ENCODE assay signal across 2 cellular contexts in the genomic region with DNA sequence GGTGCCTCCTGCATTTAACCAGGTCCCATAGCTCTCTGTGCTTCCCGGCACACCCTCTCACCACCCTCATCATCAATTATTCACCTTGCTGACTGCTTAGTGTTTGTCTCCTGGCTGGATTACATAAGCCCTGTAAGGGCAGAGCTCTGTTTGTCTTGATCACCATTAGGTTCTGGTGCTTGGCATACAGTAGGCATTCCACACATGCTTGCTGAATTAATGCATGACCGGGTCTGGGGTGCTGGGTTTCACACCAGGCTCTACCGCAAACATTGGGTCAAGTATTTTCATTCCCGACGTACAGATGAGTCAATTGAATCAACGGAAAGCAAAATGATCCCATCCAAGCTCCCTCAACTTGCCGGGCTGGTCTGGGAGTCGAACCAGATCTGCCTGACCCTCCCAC.
TF ChIP-seq lines count a peak whose summit lies in the region.

No MANE protein-coding gene starts in this region.

TF ChIP-seq in GM23338, 12 proteins besides CTCF, POLR2A, EP300 and RAD21 (continues in another document):
- TF ChIP-seq NANOG (IDR thresholded peaks at IDR 0.05; ENCODE audit: borderline replicate concordance), result no peak
- TF ChIP-seq, protein P1, sequence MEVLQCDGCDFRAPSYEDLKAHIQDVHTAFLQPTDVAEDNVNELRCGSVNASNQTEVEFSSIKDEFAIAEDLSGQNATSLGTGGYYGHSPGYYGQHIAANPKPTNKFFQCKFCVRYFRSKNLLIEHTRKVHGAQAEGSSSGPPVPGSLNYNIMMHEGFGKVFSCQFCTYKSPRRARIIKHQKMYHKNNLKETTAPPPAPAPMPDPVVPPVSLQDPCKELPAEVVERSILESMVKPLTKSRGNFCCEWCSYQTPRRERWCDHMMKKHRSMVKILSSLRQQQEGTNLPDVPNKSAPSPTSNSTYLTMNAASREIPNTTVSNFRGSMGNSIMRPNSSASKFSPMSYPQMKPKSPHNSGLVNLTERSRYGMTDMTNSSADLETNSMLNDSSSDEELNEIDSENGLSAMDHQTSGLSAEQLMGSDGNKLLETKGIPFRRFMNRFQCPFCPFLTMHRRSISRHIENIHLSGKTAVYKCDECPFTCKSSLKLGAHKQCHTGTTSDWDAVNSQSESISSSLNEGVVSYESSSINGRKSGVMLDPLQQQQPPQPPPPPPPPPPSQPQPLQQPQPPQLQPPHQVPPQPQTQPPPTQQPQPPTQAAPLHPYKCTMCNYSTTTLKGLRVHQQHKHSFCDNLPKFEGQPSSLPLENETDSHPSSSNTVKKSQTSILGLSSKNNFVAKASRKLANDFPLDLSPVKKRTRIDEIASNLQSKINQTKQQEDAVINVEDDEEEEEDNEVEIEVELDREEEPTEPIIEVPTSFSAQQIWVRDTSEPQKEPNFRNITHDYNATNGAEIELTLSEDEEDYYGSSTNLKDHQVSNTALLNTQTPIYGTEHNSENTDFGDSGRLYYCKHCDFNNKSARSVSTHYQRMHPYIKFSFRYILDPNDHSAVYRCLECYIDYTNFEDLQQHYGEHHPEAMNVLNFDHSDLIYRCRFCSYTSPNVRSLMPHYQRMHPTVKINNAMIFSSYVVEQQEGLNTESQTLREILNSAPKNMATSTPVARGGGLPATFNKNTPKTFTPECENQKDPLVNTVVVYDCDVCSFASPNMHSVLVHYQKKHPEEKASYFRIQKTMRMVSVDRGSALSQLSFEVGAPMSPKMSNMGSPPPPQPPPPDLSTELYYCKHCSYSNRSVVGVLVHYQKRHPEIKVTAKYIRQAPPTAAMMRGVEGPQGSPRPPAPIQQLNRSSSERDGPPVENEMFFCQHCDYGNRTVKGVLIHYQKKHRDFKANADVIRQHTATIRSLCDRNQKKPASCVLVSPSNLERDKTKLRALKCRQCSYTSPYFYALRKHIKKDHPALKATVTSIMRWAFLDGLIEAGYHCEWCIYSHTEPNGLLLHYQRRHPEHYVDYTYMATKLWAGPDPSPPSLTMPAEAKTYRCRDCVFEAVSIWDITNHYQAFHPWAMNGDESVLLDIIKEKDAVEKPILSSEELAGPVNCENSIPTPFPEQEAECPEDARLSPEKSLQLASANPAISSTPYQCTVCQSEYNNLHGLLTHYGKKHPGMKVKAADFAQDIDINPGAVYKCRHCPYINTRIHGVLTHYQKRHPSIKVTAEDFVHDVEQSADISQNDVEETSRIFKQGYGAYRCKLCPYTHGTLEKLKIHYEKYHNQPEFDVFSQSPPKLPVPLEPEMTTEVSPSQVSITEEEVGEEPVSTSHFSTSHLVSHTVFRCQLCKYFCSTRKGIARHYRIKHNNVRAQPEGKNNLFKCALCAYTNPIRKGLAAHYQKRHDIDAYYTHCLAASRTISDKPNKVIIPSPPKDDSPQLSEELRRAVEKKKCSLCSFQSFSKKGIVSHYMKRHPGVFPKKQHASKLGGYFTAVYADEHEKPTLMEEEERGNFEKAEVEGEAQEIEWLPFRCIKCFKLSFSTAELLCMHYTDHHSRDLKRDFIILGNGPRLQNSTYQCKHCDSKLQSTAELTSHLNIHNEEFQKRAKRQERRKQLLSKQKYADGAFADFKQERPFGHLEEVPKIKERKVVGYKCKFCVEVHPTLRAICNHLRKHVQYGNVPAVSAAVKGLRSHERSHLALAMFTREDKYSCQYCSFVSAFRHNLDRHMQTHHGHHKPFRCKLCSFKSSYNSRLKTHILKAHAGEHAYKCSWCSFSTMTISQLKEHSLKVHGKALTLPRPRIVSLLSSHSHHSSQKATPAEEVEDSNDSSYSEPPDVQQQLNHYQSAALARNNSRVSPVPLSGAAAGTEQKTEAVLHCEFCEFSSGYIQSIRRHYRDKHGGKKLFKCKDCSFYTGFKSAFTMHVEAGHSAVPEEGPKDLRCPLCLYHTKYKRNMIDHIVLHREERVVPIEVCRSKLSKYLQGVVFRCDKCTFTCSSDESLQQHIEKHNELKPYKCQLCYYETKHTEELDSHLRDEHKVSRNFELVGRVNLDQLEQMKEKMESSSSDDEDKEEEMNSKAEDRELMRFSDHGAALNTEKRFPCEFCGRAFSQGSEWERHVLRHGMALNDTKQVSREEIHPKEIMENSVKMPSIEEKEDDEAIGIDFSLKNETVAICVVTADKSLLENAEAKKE (CRISPR knock-in tag; IDR thresholded peaks at IDR 0.05), result no peak
- no peak for TF ChIP-seq STAT1 (IDR thresholded peaks at IDR 0.05; ENCODE audit: unreplicated experiment)
- TF ChIP-seq ZNF114 (CRISPR knock-in tag; IDR thresholded peaks at IDR 0.05), result no peak
- no peak for TF ChIP-seq EZH2 (IDR thresholded peaks at IDR 0.05; ENCODE audit: low read depth, unreplicated experiment)
- TF ChIP-seq POLR2AphosphoS5 (IDR thresholded peaks at IDR 0.05; ENCODE audit: low read depth), result no peak
- TF ChIP-seq EZH2phosphoT487 (IDR thresholded peaks at IDR 0.05; ENCODE audit: unreplicated experiment), result no peak
- TF ChIP-seq, protein P2, sequence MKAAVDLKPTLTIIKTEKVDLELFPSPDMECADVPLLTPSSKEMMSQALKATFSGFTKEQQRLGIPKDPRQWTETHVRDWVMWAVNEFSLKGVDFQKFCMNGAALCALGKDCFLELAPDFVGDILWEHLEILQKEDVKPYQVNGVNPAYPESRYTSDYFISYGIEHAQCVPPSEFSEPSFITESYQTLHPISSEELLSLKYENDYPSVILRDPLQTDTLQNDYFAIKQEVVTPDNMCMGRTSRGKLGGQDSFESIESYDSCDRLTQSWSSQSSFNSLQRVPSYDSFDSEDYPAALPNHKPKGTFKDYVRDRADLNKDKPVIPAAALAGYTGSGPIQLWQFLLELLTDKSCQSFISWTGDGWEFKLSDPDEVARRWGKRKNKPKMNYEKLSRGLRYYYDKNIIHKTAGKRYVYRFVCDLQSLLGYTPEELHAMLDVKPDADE (IDR thresholded peaks at IDR 0.05), result no peak
- TF ChIP-seq JUNB (IDR thresholded peaks at IDR 0.05; ENCODE audit: unreplicated experiment), result no peak
- no peak for TF ChIP-seq CREB1 (CRISPR knock-in tag; IDR thresholded peaks at IDR 0.05; ENCODE audit: low read depth)

TF ChIP-seq in endothelial cell of umbilical vein, 7 proteins besides CTCF, POLR2A, EP300 and RAD21:
- TF ChIP-seq JUN (IDR thresholded peaks at IDR 0.05; ENCODE audit: borderline replicate concordance, insufficient read depth, insufficient read length, low read depth) (no peak), EZH2 (IDR thresholded peaks at IDR 0.05; ENCODE audit: borderline replicate concordance, low read depth, low read length, severe bottlenecking) (no peak)
TF ChIP-seq in endothelial cell of umbilical vein: peak in this region for 0.
